ENCODE assay signal across 9 cellular contexts in the genomic region with DNA sequence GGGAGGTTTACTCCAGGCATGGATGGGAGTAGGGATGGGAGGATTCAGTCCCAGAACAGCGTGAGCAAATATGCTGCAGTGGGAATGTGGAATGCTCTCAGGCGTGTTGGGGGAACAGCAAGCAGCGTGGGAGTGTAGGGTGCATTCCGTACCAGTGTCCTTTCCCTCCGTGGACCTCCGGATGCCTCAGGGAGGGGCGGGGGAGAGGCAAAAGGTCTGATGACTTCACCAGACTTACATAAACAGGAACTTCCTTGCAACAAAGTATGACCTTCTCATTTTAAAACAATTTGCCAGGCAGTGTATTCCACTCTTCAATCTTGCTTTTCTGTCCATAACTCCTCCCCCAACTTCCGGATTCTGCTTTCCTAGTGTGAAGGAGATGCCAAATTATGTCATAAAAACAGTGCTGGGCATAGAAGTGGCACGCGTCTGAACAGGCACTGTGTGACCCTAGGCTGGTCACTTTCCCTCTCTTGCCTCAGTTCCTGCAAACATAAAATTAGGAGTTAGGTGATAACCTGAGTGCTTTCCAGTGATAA. TPM values are rescaled to one million over a fixed set of nuclear protein-coding genes. Genes with fewer than 3 reads are reported as not detected.
DNase-seq lines count a peak whose midpoint lies in the region; ATAC-seq lines count a peak whose summit lies in the region.
"Had no signal": no experiment of that assay in that cellular context is flagged by ENCODE, and none has a peak within 500 bp of the region (broad histone marks: within the 10 kb centered on the region; RNA-seq: fewer than 3 reads in every experiment).

No MANE protein-coding gene starts in this region.

- H3K27me3 ChIP-seq in adipocyte (replicated peaks; ENCODE audit: control insufficient read depth, insufficient read depth, low read length), result peaks cover 5% of the 10 kb centered on the region

- intact Hi-C loops in left cardiac atrium (cut with DNase I), result loop anchor here (5.0 to 10.0 kb wide), 2 partner anchors 37 to 59 kb away; no protein-coding TSS in a partner anchor

- H3K4me1 ChIP-seq in adipocyte (ENCODE audit: control insufficient read depth, insufficient read depth, low read length), result peaks cover 22% of the 10 kb centered on the region

- no peaks in the 10 kb centered on the region for H3K9me3 ChIP-seq in adipocyte (ENCODE audit: control insufficient read depth, low read length)

- ATAC-seq in left cardiac atrium (peak; percentile 79 to 81), GM21447 (IDR thresholded peaks at IDR 0.05; ENCODE audit: unreplicated experiment) (no peak)

- no peak overlapping the region for H3K4me3 ChIP-seq in adipocyte (ENCODE audit: low read length)
- H3K4me3 ChIP-seq in skeletal muscle cell (ENCODE audit: low read depth, low read length), result no peak overlapping the region

- peak; percentile 85 for DNase-seq in HCEC 1CT
- DNase-seq in adipocyte (ENCODE audit: low read depth), result peak; percentile 96
- DNase-seq in left cardiac atrium, result peak; percentile 82
- DNase-seq in skeletal muscle cell (ENCODE audit: low read depth), result peak; percentile 98
- DNase-seq in effector CD4-positive, alpha-beta T cell, result no peak
- DNase-seq in SIG-M5 (lab: John Stamatoyannopoulos, UW), result no peak
- DNase-seq in NCI-H446 (lab: John Stamatoyannopoulos, UW), result no peak
- DNase-seq: NCI-H2029 had no signal

- H3K9ac ChIP-seq in adipocyte (ENCODE audit: low read length), result peak overlapping the region; percentile 39

- H3K36me3 ChIP-seq in adipocyte (ENCODE audit: control insufficient read depth, insufficient read depth, low read length, severe bottlenecking), result no peaks in the 10 kb centered on the region

RNA-seq across cellular contexts. Expression of gene RPL37A, which starts 36.9 kb away (rescaled TPM):
- total RNA-seq in left cardiac atrium, result 1,000 to 10,000 TPM; 1,877 to 1,963 TPM

Comparison
In these comparisons a context has a peak if more than half of its experiments do, and no peak if none do; other contexts are left out.
1. DNase-seq: peak in HCEC 1CT (single experiment), adipocyte (single experiment), left cardiac atrium (single experiment) and skeletal muscle cell (single experiment); none in effector CD4-positive, alpha-beta T cell (single experiment), SIG-M5 (single experiment) and NCI-H446 (0 of 2).